ENCODE assay signal across 1 cellular context in genomic region chr10:16545126-16545736, GRCh38.
TF ChIP-seq lines count a peak whose summit lies in the region.

No MANE protein-coding gene starts in this region.

TF ChIP-seq in GM23338, 12 proteins besides CTCF, POLR2A, EP300 and RAD21 (continued from another document):
- TF ChIP-seq, protein P1, sequence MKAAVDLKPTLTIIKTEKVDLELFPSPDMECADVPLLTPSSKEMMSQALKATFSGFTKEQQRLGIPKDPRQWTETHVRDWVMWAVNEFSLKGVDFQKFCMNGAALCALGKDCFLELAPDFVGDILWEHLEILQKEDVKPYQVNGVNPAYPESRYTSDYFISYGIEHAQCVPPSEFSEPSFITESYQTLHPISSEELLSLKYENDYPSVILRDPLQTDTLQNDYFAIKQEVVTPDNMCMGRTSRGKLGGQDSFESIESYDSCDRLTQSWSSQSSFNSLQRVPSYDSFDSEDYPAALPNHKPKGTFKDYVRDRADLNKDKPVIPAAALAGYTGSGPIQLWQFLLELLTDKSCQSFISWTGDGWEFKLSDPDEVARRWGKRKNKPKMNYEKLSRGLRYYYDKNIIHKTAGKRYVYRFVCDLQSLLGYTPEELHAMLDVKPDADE (IDR thresholded peaks at IDR 0.05): no peak
